In genomic region chr7:127585044-127585953, GRCh38 we compare ENCODE assay signal across 8 cellular contexts. TPM values are rescaled to one million over a fixed set of nuclear protein-coding genes. Genes with fewer than 3 reads are reported as not detected.
DNase-seq lines count a peak whose midpoint lies in the region; ATAC-seq and TF ChIP-seq lines count a peak whose summit lies in the region.

Gene GCC1, minus strand, starts transcription at chr7:127585596. Its CDS starts 414 bp downstream, at chr7:127585182.

- no peaks in the 10 kb centered on the region for H3K27me3 ChIP-seq in kidney epithelial cell (ENCODE audit: control insufficient read depth, insufficient read depth, low read length)

- H3K4me3 ChIP-seq in AG10803 (ENCODE audit: low read length) (peak within 1 kb of the TSS; percentile 94), kidney epithelial cell (ENCODE audit: low read depth, low read length) (peak within 1 kb of the TSS; percentile 76)

- DNase-seq in AG10803 (ENCODE audit: low read depth) (peak; percentile 84), NCI-H446 treated with DMSO at 0.1 percent for 48 hours (lab: John Stamatoyannopoulos, UW) (peak; percentile 28), cerebellar nuclear complex (lab: John Stamatoyannopoulos, UW) (peak; percentile 52 to 68), kidney epithelial cell (ENCODE audit: low read depth) (peak; percentile 45)
- peak; percentile 91 for DNase-seq in activated CD4-positive, alpha-beta T cell treated with anti-CD3 and anti-CD28 coated beads for 1 hour
- DNase-seq in stimulated activated CD4-positive, alpha-beta T cell treated with anti-CD3 and anti-CD28 coated beads, Interleukin-15, amount 100 ng/mL, for 48 hours (ENCODE audit: low read depth in 2 of 2), result peak; percentile 83 to 91

- peak; percentile 73 for ATAC-seq in GM19023 (IDR thresholded peaks at IDR 0.05; ENCODE audit: unreplicated experiment)
- peak; percentile 84 for ATAC-seq in HG03196 (IDR thresholded peaks at IDR 0.05; ENCODE audit: unreplicated experiment)

- TF ChIP-seq CTCF in AG10803 (conservative IDR thresholded peaks at IDR 0.05; ENCODE audit: low read length) (no peak), kidney epithelial cell (IDR thresholded peaks at IDR 0.05; ENCODE audit: insufficient read depth, low read length, poor library complexity, severe bottlenecking) (no peak)

- H3K36me3 ChIP-seq in kidney epithelial cell (ENCODE audit: control insufficient read depth, insufficient read depth, low read length), result peaks cover 1% of the 10 kb centered on the region

RNA-seq across cellular contexts. Expression of gene GCC1, which starts in this region (rescaled TPM):
- total RNA-seq in kidney epithelial cell, result 35.0 and 42.1 TPM in 2 replicates

Comparison
In these comparisons a context has a peak if more than half of its experiments do, and no peak if none do; other contexts are left out.
1. Peak in every context shown above with its lines: DNase-seq, ATAC-seq and H3K4me3 ChIP-seq.
2. DNase-seq: peak in every context shown above with its lines; median percentile 91 in activated CD4-positive, alpha-beta T cell treated with anti-CD3 and anti-CD28 coated beads for 1 hour; 87 in stimulated activated CD4-positive, alpha-beta T cell treated with anti-CD3 and anti-CD28 coated beads, Interleukin-15, amount 100 ng/mL, for 48 hours; 84 in AG10803; 60 in cerebellar nuclear complex; 45 in kidney epithelial cell; 28 in NCI-H446 treated with DMSO at 0.1 percent for 48 hours.